1 cellular context compared by ENCODE assay signal in genomic region chr21:44880762-44881585, GRCh38.
TF ChIP-seq lines count a peak whose summit lies in the region.

No MANE protein-coding gene starts in this region.

TF ChIP-seq in GM12878, 131 proteins besides CTCF, POLR2A, EP300 and RAD21 (continued from another document):
- TF ChIP-seq ZBTB11 (CRISPR knock-in tag; IDR thresholded peaks at IDR 0.05), result no peak
- peak; percentile 63 for TF ChIP-seq DPF2 (IDR thresholded peaks at IDR 0.05)
- TF ChIP-seq POU2F2 (IDR thresholded peaks at IDR 0.05; ENCODE audit: borderline replicate concordance, low read depth, low read length), result no peak
